Comparison of ENCODE assay signal across 10 cellular contexts in the genomic region with DNA sequence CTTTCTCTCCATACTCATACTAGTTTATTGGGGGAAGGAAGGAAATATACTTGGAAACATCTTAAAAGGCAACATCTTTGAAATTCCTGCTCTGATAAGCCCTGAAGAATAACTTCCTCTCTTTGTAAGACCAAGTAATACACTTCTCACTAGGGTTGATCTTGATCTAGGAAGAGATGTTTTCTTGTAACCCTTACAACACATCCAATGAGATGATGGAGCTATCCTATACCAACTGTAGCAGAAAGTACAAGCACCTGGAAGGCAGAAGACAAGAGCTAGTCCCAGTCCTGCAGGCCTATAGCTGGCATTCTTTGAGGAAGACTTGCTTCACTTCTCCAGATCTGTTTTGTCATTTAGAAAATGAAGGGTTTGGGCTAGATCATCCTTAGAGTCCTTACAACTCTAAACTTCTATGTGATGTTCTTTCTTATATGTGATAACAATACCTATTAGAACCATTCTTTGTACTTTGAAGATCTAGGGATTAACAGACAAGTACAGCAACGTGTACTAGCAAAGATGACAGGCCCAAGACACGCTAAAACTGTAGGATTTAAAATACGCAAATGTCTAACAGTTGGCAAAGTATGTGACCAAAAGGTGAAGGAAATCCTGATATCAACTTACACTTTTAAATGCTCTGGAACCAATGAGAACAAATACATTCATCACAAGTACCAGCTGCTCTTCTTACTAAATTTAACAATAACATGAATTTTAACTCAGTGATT. TPM values are rescaled to one million over a fixed set of nuclear protein-coding genes. Genes with fewer than 3 reads are reported as not detected.
DNase-seq lines count a peak whose midpoint lies in the region; ATAC-seq, FAIRE-seq and TF ChIP-seq lines count a peak whose summit lies in the region.
"Had no signal": no experiment of that assay in that cellular context is flagged by ENCODE, and none has a peak within 500 bp of the region (broad histone marks: within the 10 kb centered on the region; RNA-seq: fewer than 3 reads in every experiment).

No MANE protein-coding gene starts in this region.

- POLR2A ChIA-PET in CD8-positive, alpha-beta T cell (lab: Charles Lee), result interaction anchor here (0.8 to 10.0 kb wide), 27 partner anchors 9 to 195 kb away, joined by 3 to 288 read pairs (median 6); no protein-coding TSS in a partner anchor

- peak overlapping the region; percentile 86 for H3K27ac ChIP-seq in CD8-positive, alpha-beta T cell (ENCODE audit: low read depth, low read length)
- H3K27ac ChIP-seq in HUES48 (ENCODE audit: low read depth, low read length), result no peak overlapping the region
- H3K27ac ChIP-seq in astrocyte (ENCODE audit: low read depth, low read length), result no peak overlapping the region
- H3K27ac ChIP-seq: SJSA1 had no signal

- no peaks in the 10 kb centered on the region for H3K9me3 ChIP-seq in CD8-positive, alpha-beta T cell (ENCODE audit: low read length)
- H3K9me3 ChIP-seq in HUES48 (ENCODE audit: control insufficient read depth, insufficient read depth, low read length) (no peaks in the 10 kb centered on the region), astrocyte (ENCODE audit: insufficient read depth, low read depth, low read length) (no peaks in the 10 kb centered on the region)
- H3K9me3 ChIP-seq: SJSA1 had no signal

- H3K4me1 ChIP-seq in CD8-positive, alpha-beta T cell (ENCODE audit: insufficient read depth, low read length), result peaks cover 60% of the 10 kb centered on the region
- H3K4me1 ChIP-seq in HUES48 (ENCODE audit: control insufficient read depth, insufficient read depth, low read length) (peaks cover 6% of the 10 kb centered on the region), astrocyte (ENCODE audit: insufficient read depth, low read length) (peaks cover 13% of the 10 kb centered on the region)

- no peaks in the 10 kb centered on the region for H3K36me3 ChIP-seq in CD8-positive, alpha-beta T cell (ENCODE audit: insufficient read depth, low read length)
- H3K36me3 ChIP-seq in HUES48 (ENCODE audit: control insufficient read depth, insufficient read depth, low read length) (no peaks in the 10 kb centered on the region), astrocyte (ENCODE audit: insufficient read depth, low read length) (no peaks in the 10 kb centered on the region)

- no peaks in the 10 kb centered on the region for H3K9me3 Mint-ChIP-seq in CD8-positive, alpha-beta T cell
- H3K9me3 Mint-ChIP-seq in astrocyte (ENCODE audit: unreplicated experiment) (no peaks in the 10 kb centered on the region), neural crest cell (no peaks in the 10 kb centered on the region)

- H3K27me3 ChIP-seq in CD8-positive, alpha-beta T cell (ENCODE audit: insufficient read depth, low read length), result no peaks in the 10 kb centered on the region
- H3K27me3 ChIP-seq in HUES48 (ENCODE audit: control insufficient read depth, insufficient read depth, low read length), result peaks cover 37% of the 10 kb centered on the region
- H3K27me3 ChIP-seq in astrocyte (ENCODE audit: insufficient read depth, low read length), result no peaks in the 10 kb centered on the region
- H3K27me3 ChIP-seq: SJSA1 had no signal

- no peak for TF ChIP-seq CTCF in CD8-positive, alpha-beta T cell (IDR thresholded peaks at IDR 0.05)
- TF ChIP-seq CTCF in astrocyte (IDR thresholded peaks at IDR 0.05; ENCODE audit: insufficient read depth, low read depth, low read length) (no peak), neural crest cell (conservative IDR thresholded peaks at IDR 0.05) (no peak)

- peaks cover 75% of the 10 kb centered on the region for H3K4me1 Mint-ChIP-seq in CD8-positive, alpha-beta T cell (ENCODE audit: low read depth)
- H3K4me1 Mint-ChIP-seq in astrocyte (ENCODE audit: low read depth, unreplicated experiment), result peaks cover 8% of the 10 kb centered on the region
- peaks cover 39% of the 10 kb centered on the region for H3K4me1 Mint-ChIP-seq in neural crest cell

- H2AFZ ChIP-seq in astrocyte (ENCODE audit: low read depth, low read length), result no peak overlapping the region

- CTCF ChIA-PET in CD8-positive, alpha-beta T cell (lab: Charles Lee), result interaction anchor here (0.8 to 8.0 kb wide), 23 partner anchors 9 to 211 kb away, joined by 3 to 89 read pairs (median 5); no protein-coding TSS in a partner anchor

- H3K9ac ChIP-seq in HUES48 (ENCODE audit: low read depth, low read length), result no peak overlapping the region
- no peak overlapping the region for H3K9ac ChIP-seq in astrocyte (ENCODE audit: low read length)

- H3K36me3 Mint-ChIP-seq in CD8-positive, alpha-beta T cell, result peaks cover 19% of the 10 kb centered on the region
- no peaks in the 10 kb centered on the region for H3K36me3 Mint-ChIP-seq in astrocyte (ENCODE audit: low read depth, unreplicated experiment)
- no peaks in the 10 kb centered on the region for H3K36me3 Mint-ChIP-seq in neural crest cell (ENCODE audit: low read depth)

- no peak for ATAC-seq in CD8-positive, alpha-beta T cell
- ATAC-seq in GM19463 (IDR thresholded peaks at IDR 0.05; ENCODE audit: unreplicated experiment), result no peak

- peaks cover 5% of the 10 kb centered on the region for H4K20me1 ChIP-seq in astrocyte (ENCODE audit: insufficient read depth, low read length)

- peak overlapping the region; percentile 94 for H3K27ac Mint-ChIP-seq in CD8-positive, alpha-beta T cell
- H3K27ac Mint-ChIP-seq in astrocyte (ENCODE audit: unreplicated experiment) (no peak overlapping the region), neural crest cell (ENCODE audit: unreplicated experiment) (no peak overlapping the region)

- peak overlapping the region; percentile 71 for H3K4me3 ChIP-seq in CD8-positive, alpha-beta T cell (ENCODE audit: low read depth, low read length)
- H3K4me3 ChIP-seq in HUES48 (ENCODE audit: low read depth, low read length) (0 out of 2 replicates have a peak overlapping the region, but pooled peaks have one; percentile 83), astrocyte (ENCODE audit: insufficient read depth, low read depth, low read length) (no peak overlapping the region)

- peak overlapping the region; percentile 92 for H3K4me3 Mint-ChIP-seq in CD8-positive, alpha-beta T cell
- H3K4me3 Mint-ChIP-seq in astrocyte (ENCODE audit: unreplicated experiment) (peak overlapping the region; percentile 93), neural crest cell (peak overlapping the region; percentile 95)

- no peak for DNase-seq in CD8-positive, alpha-beta T cell
- no peak for DNase-seq in astrocyte (ENCODE audit: low read depth)
- DNase-seq in neural crest cell (ENCODE audit: low read depth, low spot score), result no peak
- DNase-seq in NCI-H2196 treated with DMSO at 0.1 percent for 48 hours (lab: John Stamatoyannopoulos, UW; ENCODE audit: unreplicated experiment), result no peak
- no peak for DNase-seq in kidney glomerular epithelial cell (lab: John Stamatoyannopoulos, UW)
- no peak for DNase-seq in NCI-H526 (lab: John Stamatoyannopoulos, UW)

- H3K79me2 ChIP-seq in astrocyte (ENCODE audit: insufficient read depth, low read length), result peaks cover 5% of the 10 kb centered on the region

- FAIRE-seq in astrocyte (lab: Jason Lieb, UNC), result no peak
- FAIRE-seq: colon had no signal

- intact Hi-C loops in CD8-positive, alpha-beta T cell (cut with DNase I, micrococcal nuclease), result loop anchor here (1.0 to 5.0 kb wide), 6 partner anchors 9 to 67 kb away; no protein-coding TSS in a partner anchor

- H3K4me2 ChIP-seq in astrocyte (ENCODE audit: low read length), result peak overlapping the region; percentile 99

- no peaks in the 10 kb centered on the region for H3K27me3 Mint-ChIP-seq in CD8-positive, alpha-beta T cell (ENCODE audit: low read depth)
- H3K27me3 Mint-ChIP-seq in astrocyte (ENCODE audit: low read depth, unreplicated experiment) (no peaks in the 10 kb centered on the region), neural crest cell (ENCODE audit: low read depth) (peaks cover 45% of the 10 kb centered on the region)

RNA-seq across cellular contexts. Expression of a gene that starts 1.8 kb away (rescaled TPM):
- 100 to 1,000 TPM; 113 to 115 TPM for total RNA-seq in CD8-positive, alpha-beta T cell
- total RNA-seq in astrocyte (7.2 and 7.8 TPM in 2 replicates), neural crest cell (11.2 and 13.5 TPM in 2 replicates)
